In the genomic region with DNA sequence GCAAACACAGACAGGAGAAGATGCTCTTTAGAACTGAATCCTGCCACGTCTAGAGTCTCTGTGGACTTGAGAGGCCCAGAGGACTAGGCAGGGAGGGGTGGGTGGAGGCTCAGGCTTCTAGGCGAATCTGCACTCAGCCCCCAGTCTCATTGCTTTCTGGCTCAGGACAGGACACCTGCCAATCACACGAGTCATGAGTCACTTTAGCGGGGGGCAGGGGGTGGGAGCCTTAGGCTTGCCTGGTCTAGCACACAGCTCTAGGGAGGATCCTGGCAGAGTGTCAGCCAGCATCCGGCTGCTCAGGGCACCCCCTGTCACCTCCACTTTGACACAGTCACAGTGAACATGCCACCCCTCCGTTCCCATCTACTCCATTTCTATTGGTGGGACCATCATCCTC, we compare ENCODE assay signal across 19 cellular contexts.
DNase-seq lines count a peak whose midpoint lies in the region; ATAC-seq and TF ChIP-seq lines count a peak whose summit lies in the region.
"Had no signal": no experiment of that assay in that cellular context is flagged by ENCODE, and none has a peak within 500 bp of the region (broad histone marks: within the 10 kb centered on the region; RNA-seq: fewer than 3 reads in every experiment).

No MANE protein-coding gene starts in this region.

- peak; percentile 27; the same call in 1 of the 3 replicates for ATAC-seq in DND-41 (ENCODE audit: insufficient read depth, low read depth)
- no peak for ATAC-seq in gastrocnemius medialis
- ATAC-seq in GM21717 (IDR thresholded peaks at IDR 0.05; ENCODE audit: unreplicated experiment), result no peak
- ATAC-seq: Panc1 had no signal

- H3K27me3 ChIP-seq in DND-41 (ENCODE audit: insufficient read depth, low read length, poor library complexity) (no peaks in the 10 kb centered on the region), gastrocnemius medialis (peaks cover 0 to 10% (median 0%) of the 10 kb centered on the region in 3 donors)

- H3K79me2 ChIP-seq in DND-41 (ENCODE audit: insufficient read depth, low read length), result no peaks in the 10 kb centered on the region

- peak; percentile 66 for DNase-seq in NCI-H1092 treated with DMSO at 0.1 percent for 48 hours (lab: John Stamatoyannopoulos, UW)
- no peak for DNase-seq in NCI-H1092 (lab: John Stamatoyannopoulos, UW)
- DNase-seq in DND-41, result no peak
- DNase-seq in NCI-H69 (lab: John Stamatoyannopoulos, UW), result peak; percentile 23
- peak; percentile 75 for DNase-seq in islet precursor cell
- DNase-seq in gastrocnemius medialis, result no peak
- DNase-seq in HuH-7.5 (ENCODE audit: low spot score), result no peak
- DNase-seq: CD8-positive, alpha-beta memory T cell; EL; H9; IMR-90; Karpas-422; MM.1S; Right ventricle myocardium superior; SK-N-SH; T-cell had no signal

- in situ Hi-C loops in gastrocnemius medialis (cut with MboI; ENCODE audit: low sequenced_read_pairs in 4 of 4), result no loop called here

- no peaks in the 10 kb centered on the region for H3K9me3 ChIP-seq in DND-41 (ENCODE audit: insufficient read depth, low read length, severe bottlenecking)
- H3K9me3 ChIP-seq in gastrocnemius medialis, result no peaks in the 10 kb centered on the region
- H3K9me3 ChIP-seq: BLaER1, SK-N-SH had no signal

- H3K36me3 ChIP-seq in DND-41 (ENCODE audit: insufficient read depth, low read length) (no peaks in the 10 kb centered on the region), gastrocnemius medialis (no peaks in the 10 kb centered on the region)
- H3K36me3 ChIP-seq: BLaER1 had no signal

- H3K9ac ChIP-seq in DND-41 (ENCODE audit: low read depth, low read length), result no peak overlapping the region
- H3K9ac ChIP-seq: BLaER1, SK-N-SH had no signal

- TF ChIP-seq CTCF in DND-41 (IDR thresholded peaks at IDR 0.05; ENCODE audit: borderline replicate concordance, extremely low read depth, low read length, poor library complexity, severe bottlenecking) (no peak), gastrocnemius medialis (IDR thresholded peaks at IDR 0.05 in 4 of 5, conservative IDR thresholded peaks at IDR 0.05 in 1 of 5) (no peak)

- H3K4me3 ChIP-seq in DND-41 (ENCODE audit: low read depth in 1 of 2, low read length in 2 of 2) (no peak overlapping the region), gastrocnemius medialis (no peak overlapping the region)
- H3K4me3 ChIP-seq: BLaER1 had no signal

- H3K27ac ChIP-seq in DND-41 (ENCODE audit: low read length) (no peak overlapping the region), gastrocnemius medialis (no peak overlapping the region)
- H3K27ac ChIP-seq: BLaER1 had no signal

- intact Hi-C loops in gastrocnemius medialis (cut with DNase I; ENCODE audit: low total_unique reads), result no loop called here

- H3K4me1 ChIP-seq in DND-41 (ENCODE audit: insufficient read depth, low read length) (no peaks in the 10 kb centered on the region), gastrocnemius medialis (no peaks in the 10 kb centered on the region)

- H4K20me1 ChIP-seq in DND-41 (ENCODE audit: insufficient read depth, low read length), result no peaks in the 10 kb centered on the region
- H4K20me1 ChIP-seq: BLaER1 had no signal

- no peak overlapping the region for H2AFZ ChIP-seq in DND-41 (ENCODE audit: low read depth, low read length)

- TF ChIP-seq POLR2A in gastrocnemius medialis (IDR thresholded peaks at IDR 0.05), result no peak

- H3K4me2 ChIP-seq in DND-41 (ENCODE audit: insufficient read depth, low read length), result no peak overlapping the region
- H3K4me2 ChIP-seq: BLaER1, SK-N-SH had no signal

Comparison
In these comparisons a context has a peak if more than half of its experiments do, and no peak if none do; other contexts are left out.
1. DNase-seq: peak in NCI-H1092 treated with DMSO at 0.1 percent for 48 hours (single experiment), NCI-H69 (single experiment) and islet precursor cell (single experiment); none in NCI-H1092 (single experiment), DND-41 (single experiment), gastrocnemius medialis (0 of 2) and HuH-7.5 (single experiment).